In the genomic region with DNA sequence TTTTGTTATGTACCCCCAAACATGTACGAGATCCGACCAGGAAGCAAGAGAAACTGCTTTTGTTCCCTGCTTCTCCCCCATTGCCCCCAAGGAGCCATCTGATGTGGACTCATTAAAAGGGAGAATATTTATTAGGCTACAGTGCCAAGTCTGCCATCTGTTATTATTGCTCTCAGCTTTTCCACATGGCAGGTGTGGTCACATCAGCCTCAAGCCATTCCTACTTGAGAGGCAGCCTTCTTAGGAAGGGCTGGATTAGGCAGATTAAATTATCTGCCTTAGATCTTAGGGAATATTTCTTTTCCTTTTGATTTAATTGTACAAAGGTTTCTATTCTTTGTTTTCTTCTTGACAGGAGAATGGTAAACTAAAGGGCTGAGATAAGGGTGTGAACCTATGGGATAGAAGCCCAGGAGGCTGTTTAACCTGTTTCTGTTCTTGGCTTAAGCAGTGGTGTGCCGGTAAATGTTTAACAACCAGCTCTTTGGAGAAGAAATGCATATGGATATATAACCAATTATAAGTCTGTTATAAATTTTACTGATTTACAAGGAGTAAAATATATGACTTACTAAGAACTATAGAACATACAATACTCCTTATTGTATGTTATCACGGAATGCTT, we compare ENCODE assay signal across 16 cellular contexts.
DNase-seq lines count a peak whose midpoint lies in the region; ATAC-seq, FAIRE-seq and TF ChIP-seq lines count a peak whose summit lies in the region.
"Had no signal": no experiment of that assay in that cellular context is flagged by ENCODE, and none has a peak within 500 bp of the region (broad histone marks: within the 10 kb centered on the region; RNA-seq: fewer than 3 reads in every experiment).

No MANE protein-coding gene starts in this region.

- H3K27ac ChIP-seq in 22Rv1 (peak overlapping the region; percentile 95), WERI-Rb-1 (no peak overlapping the region), kidney (ENCODE audit: low read depth in 2 of 2, low read length in 2 of 2) (no peak overlapping the region)

- H3K9me3 ChIP-seq in WERI-Rb-1 (ENCODE audit: severe bottlenecking) (no peaks in the 10 kb centered on the region), kidney (ENCODE audit: control insufficient read depth in 1 of 2, low read length in 2 of 2) (no peaks in the 10 kb centered on the region)
- H3K9me3 ChIP-seq: upper lobe of left lung had no signal

- TF ChIP-seq CTCF in 22Rv1 (IDR thresholded peaks at IDR 0.05) (no peak), LNCaP clone FGC (IDR thresholded peaks at IDR 0.05; ENCODE audit: control insufficient read depth, extremely low read depth, insufficient read depth) (no peak), WERI-Rb-1 (IDR thresholded peaks at IDR 0.05; ENCODE audit: low read depth, low read length) (no peak), kidney (IDR thresholded peaks at IDR 0.05; ENCODE audit: borderline replicate concordance, extremely low read depth, insufficient read depth) (no peak)

- ATAC-seq in T-cell (replicated peaks in 1 of 4): no peak
- ATAC-seq: activated CD4-positive, alpha-beta T cell treated with anti-CD3 and anti-CD28 coated beads for 36 hours had no signal

- CTCF ChIA-PET in T-cell (lab: Charles Lee): no interaction called here

- no peak overlapping the region for H3K27ac Mint-ChIP-seq in T-cell
- H3K27ac Mint-ChIP-seq: activated CD4-positive, alpha-beta T cell treated with anti-CD3 and anti-CD28 coated beads for 36 hours; activated naive CD8-positive, alpha-beta T cell treated with anti-CD3 and anti-CD28 coated beads, Interleukin-2, amount 10 ng/mL, durations not matched to agents 7 days and 5 days had no signal

- no peak overlapping the region for H3K4me3 Mint-ChIP-seq in T-cell
- H3K4me3 Mint-ChIP-seq: activated CD4-positive, alpha-beta T cell treated with anti-CD3 and anti-CD28 coated beads for 36 hours; activated naive CD8-positive, alpha-beta T cell treated with anti-CD3 and anti-CD28 coated beads, Interleukin-2, amount 10 ng/mL, durations not matched to agents 7 days and 5 days had no signal

- no peaks in the 10 kb centered on the region for H3K9me3 Mint-ChIP-seq in T-cell

- H3K36me3 ChIP-seq in WERI-Rb-1 (no peaks in the 10 kb centered on the region), kidney (ENCODE audit: control insufficient read depth in 1 of 2, insufficient read depth in 2 of 2, low read length in 2 of 2) (no peaks in the 10 kb centered on the region), H7 (replicated peaks; ENCODE audit: control insufficient read depth, insufficient read depth, low read length) (no peaks in the 10 kb centered on the region)
- H3K36me3 ChIP-seq: upper lobe of left lung had no signal

- DNase-seq in LNCaP clone FGC (ENCODE audit: low read depth) (peak; percentile 92), WERI-Rb-1 (peak; percentile 9), mucosa of gallbladder (ENCODE audit: low spot score) (peak; percentile 74), kidney (no peak), T-cell (no peak), NOMO-1 treated with DMSO at 0.1 percent for 48 hours (lab: John Stamatoyannopoulos, UW; ENCODE audit: unreplicated experiment) (no peak), H7 (no peak)
- DNase-seq: activated CD4-positive, alpha-beta T cell treated with anti-CD3 and anti-CD28 coated beads for 36 hours; activated naive CD8-positive, alpha-beta T cell treated with anti-CD3 and anti-CD28 coated beads, Interleukin-2, amount 10 ng/mL, durations not matched to agents 7 days and 5 days; caudate nucleus; NCI-H1092 treated with DMSO at 0.1 percent for 48 hours; stimulated activated CD4-positive, alpha-beta T cell treated with anti-CD3 and anti-CD28 coated beads, Interleukin-2, amount 100 ng/mL, for 24 hours; T-helper 2 cell; upper lobe of left lung had no signal

- peaks cover 0 to 2% of the 10 kb centered on the region in 2 donors for H3K4me1 ChIP-seq in kidney (ENCODE audit: control insufficient read depth in 1 of 2, insufficient read depth in 1 of 2, low read depth in 1 of 2, low read length in 2 of 2)

- FAIRE-seq in kidney (lab: Jason Lieb, UNC): no peak
- FAIRE-seq: endometrium had no signal

- peaks cover 11 to 57% (median 41%) of the 10 kb centered on the region in 3 donors for H3K4me1 Mint-ChIP-seq in T-cell

- POLR2A ChIA-PET in T-cell (lab: Charles Lee): interaction anchor here in 1 of 2 donors (1.1 kb wide), 1 partner anchor 161 kb away, joined by 4 read pairs; no protein-coding TSS in a partner anchor

- H3K36me3 Mint-ChIP-seq in T-cell: no peaks in the 10 kb centered on the region

- intact Hi-C loops in kidney (cut with DNase I): no loop called here

- H3K4me3 ChIP-seq in LNCaP clone FGC (ENCODE audit: low read depth, low read length): no peak overlapping the region
- no peak overlapping the region for H3K4me3 ChIP-seq in WERI-Rb-1 (ENCODE audit: low read depth, low read length)
- H3K4me3 ChIP-seq in kidney (ENCODE audit: low read length in 2 of 2): no peak overlapping the region
- no peak overlapping the region for H3K4me3 ChIP-seq in H7 (ENCODE audit: insufficient read depth, low read depth, low read length)
- H3K4me3 ChIP-seq: upper lobe of left lung had no signal

- no peaks in the 10 kb centered on the region for H3K27me3 Mint-ChIP-seq in T-cell

- H3K27me3 ChIP-seq in WERI-Rb-1 (ENCODE audit: insufficient read depth, low read depth, severe bottlenecking): no peaks in the 10 kb centered on the region
- H3K27me3 ChIP-seq in H7 (ENCODE audit: control insufficient read depth, insufficient read depth, low read length): no peaks in the 10 kb centered on the region
- H3K27me3 ChIP-seq: upper lobe of left lung had no signal

- H3K9ac ChIP-seq in kidney (ENCODE audit: low read length in 2 of 2): no peak overlapping the region

Comparison
In these comparisons a context has a peak if more than half of its experiments do, and no peak if none do; other contexts are left out.
1. DNase-seq: peak in LNCaP clone FGC (single experiment), WERI-Rb-1 (single experiment) and mucosa of gallbladder (single experiment); none in kidney (single experiment), T-cell (0 of 34), NOMO-1 treated with DMSO at 0.1 percent for 48 hours (single experiment) and H7 (single experiment).